Comparison of ENCODE assay signal across 21 cellular contexts in the genomic region with DNA sequence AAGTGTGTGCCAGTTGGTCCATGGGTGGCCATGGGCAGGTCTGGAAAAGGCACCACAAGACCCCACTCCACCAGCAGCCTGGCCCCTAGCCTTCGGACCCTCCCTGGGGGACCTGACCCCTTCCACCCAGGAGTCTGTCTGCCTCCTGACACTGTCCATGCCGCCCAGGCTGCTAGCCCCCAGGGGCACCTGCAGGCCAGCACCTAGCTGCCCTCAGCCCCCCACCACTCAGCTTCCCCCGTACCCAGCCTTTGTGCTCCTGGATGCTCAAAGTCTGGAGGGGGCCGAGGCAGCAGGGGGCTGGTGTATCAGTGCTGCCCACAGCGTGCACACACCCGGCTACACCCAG. TPM values are rescaled to one million over a fixed set of nuclear protein-coding genes. Genes with fewer than 3 reads are reported as not detected.
A peak's percentile ranks its signal among the peaks of the same experiment; 100 is the strongest.
DNase-seq lines count a peak whose midpoint lies in the region; ATAC-seq and TF ChIP-seq lines count a peak whose summit lies in the region.
"Had no signal": no experiment of that assay in that cellular context is flagged by ENCODE, and none has a peak within 500 bp of the region (broad histone marks: within the 10 kb centered on the region; RNA-seq: fewer than 3 reads in every experiment).

No MANE protein-coding gene starts in this region.

- peak overlapping the region; percentile 58 for H4K91ac ChIP-seq in mesenchymal stem cell (ENCODE audit: low read length)

- H4K8ac ChIP-seq in mesenchymal stem cell (ENCODE audit: low read length): no peak overlapping the region

- H3K36me3 ChIP-seq in left ventricle myocardium inferior: no peaks in the 10 kb centered on the region
- H3K36me3 ChIP-seq in mesenchymal stem cell (ENCODE audit: control insufficient read depth in 1 of 2, insufficient read depth in 2 of 2, low read depth in 1 of 2, low read length in 2 of 2): no peaks in the 10 kb centered on the region
- H3K36me3 ChIP-seq in upper lobe of right lung: no peaks in the 10 kb centered on the region
- H3K36me3 ChIP-seq: left lung, Peyer's patch, thoracic aorta had no signal

- TF ChIP-seq CTCF in left ventricle myocardium inferior (IDR thresholded peaks at IDR 0.05; ENCODE audit: borderline replicate concordance) (no peak), dorsolateral prefrontal cortex (IDR thresholded peaks at IDR 0.05 in 54 of 56, conservative IDR thresholded peaks at IDR 0.05 in 2 of 56; ENCODE audit: low read depth in 1 of 56, partially characterized antibody in 56 of 56) (no peak), upper lobe of right lung (IDR thresholded peaks at IDR 0.05) (no peak)

- H2BK15ac ChIP-seq in mesenchymal stem cell (ENCODE audit: low read depth, poor library complexity, severe bottlenecking): no peak overlapping the region

- H3K23ac ChIP-seq in mesenchymal stem cell (ENCODE audit: low read length in 2 of 2): no peak overlapping the region

- H3K14ac ChIP-seq in mesenchymal stem cell (ENCODE audit: low read length in 2 of 2): no peak overlapping the region

- WGBS in right cardiac atrium: 74% methylated on average over 6 of the region's 6 CpGs
- 94% methylated on average over 6 of the region's 6 CpGs for WGBS in mesenchymal stem cell

- H3K27ac ChIP-seq in right cardiac atrium (ENCODE audit: low read length) (no peak overlapping the region), left ventricle myocardium inferior (replicated peaks) (no peak overlapping the region), dorsolateral prefrontal cortex (peak overlapping the region in 58 of 59 donors; percentile 29 to 94 (median 82)), mesenchymal stem cell (ENCODE audit: low read length, poor library complexity, severe bottlenecking) (no peak overlapping the region), upper lobe of right lung (no peak overlapping the region)
- H3K27ac ChIP-seq: body of pancreas, C4-2B, left lung, thoracic aorta had no signal

- no peak overlapping the region for H3K4ac ChIP-seq in mesenchymal stem cell (ENCODE audit: low read depth in 1 of 2, low read length in 2 of 2)

- H3K9ac ChIP-seq in mesenchymal stem cell (ENCODE audit: low read length): peak overlapping the region; percentile 63

- H3K27me3 ChIP-seq in right cardiac atrium (ENCODE audit: control insufficient read depth, insufficient read depth) (no peaks in the 10 kb centered on the region), left ventricle myocardium inferior (ENCODE audit: low read depth) (peaks cover 91% of the 10 kb centered on the region), dorsolateral prefrontal cortex (peaks cover 0 to 25% (median 0%) of the 10 kb centered on the region in 45 donors), mesenchymal stem cell (ENCODE audit: control insufficient read depth in 1 of 2, insufficient read depth in 1 of 2, low read length in 2 of 2) (peaks cover 0 to 33% of the 10 kb centered on the region in 2 experiments), upper lobe of right lung (peaks cover 35% of the 10 kb centered on the region)
- H3K27me3 ChIP-seq: body of pancreas, Peyer's patch had no signal

- H3K4me2 ChIP-seq in mesenchymal stem cell (ENCODE audit: low read length, poor library complexity, severe bottlenecking): no peak overlapping the region

- peak overlapping the region; percentile 9 to 63 for H3K18ac ChIP-seq in mesenchymal stem cell (ENCODE audit: low read depth in 1 of 2, low read length in 2 of 2)

- no peak overlapping the region for H2BK5ac ChIP-seq in mesenchymal stem cell (ENCODE audit: low read depth, low read length, poor library complexity, severe bottlenecking)

- H2BK120ac ChIP-seq in mesenchymal stem cell (ENCODE audit: low read depth, low read length): no peak overlapping the region

- no peak overlapping the region for H2AK5ac ChIP-seq in mesenchymal stem cell (ENCODE audit: low read length, severe bottlenecking)

- no peak overlapping the region for H2AFZ ChIP-seq in mesenchymal stem cell (ENCODE audit: low read depth, low read length)

- H3K4me1 ChIP-seq in right cardiac atrium (ENCODE audit: control insufficient read depth, insufficient read depth, low read length): no peaks in the 10 kb centered on the region
- H3K4me1 ChIP-seq in left ventricle myocardium inferior: peaks cover 10% of the 10 kb centered on the region
- H3K4me1 ChIP-seq in mesenchymal stem cell (ENCODE audit: control insufficient read depth, insufficient read depth, low read depth, low read length): peaks cover 3% of the 10 kb centered on the region
- H3K4me1 ChIP-seq in upper lobe of right lung: peaks cover 15% of the 10 kb centered on the region
- H3K4me1 ChIP-seq: body of pancreas had no signal

- ATAC-seq in right cardiac atrium (peak; percentile 18 to 39), upper lobe of right lung (peak; percentile 6)

- H3K79me1 ChIP-seq in mesenchymal stem cell (replicated peaks; ENCODE audit: low read length, poor library complexity, severe bottlenecking): no peaks in the 10 kb centered on the region

- H3K4me3 ChIP-seq in right cardiac atrium (ENCODE audit: low read length): no peak overlapping the region
- no peak overlapping the region for H3K4me3 ChIP-seq in left ventricle myocardium inferior
- peak overlapping the region in 55 of 59 donors; percentile 22 to 71 (median 60) for H3K4me3 ChIP-seq in dorsolateral prefrontal cortex
- peak overlapping the region in 1 of 2 experiments; percentile 79 for H3K4me3 ChIP-seq in mesenchymal stem cell (ENCODE audit: insufficient read depth in 1 of 2, low read depth in 1 of 2, low read length in 2 of 2)
- no peak overlapping the region for H3K4me3 ChIP-seq in upper lobe of right lung
- H3K4me3 ChIP-seq: body of pancreas had no signal

- no peaks in the 10 kb centered on the region for H3K9me3 ChIP-seq in right cardiac atrium (ENCODE audit: control insufficient read depth, low read length)
- H3K9me3 ChIP-seq in left ventricle myocardium inferior (replicated peaks): no peaks in the 10 kb centered on the region
- H3K9me3 ChIP-seq in mesenchymal stem cell (ENCODE audit: control insufficient read depth, low read length): no peaks in the 10 kb centered on the region
- no peaks in the 10 kb centered on the region for H3K9me3 ChIP-seq in upper lobe of right lung
- H3K9me3 ChIP-seq: body of pancreas, left lung, Peyer's patch, thoracic aorta had no signal

- H2BK12ac ChIP-seq in mesenchymal stem cell (ENCODE audit: low read length in 2 of 2): peak overlapping the region in 1 of 2 experiments; percentile 79

- DNase-seq in right cardiac atrium (no peak), left ventricle myocardium inferior (no peak), dorsolateral prefrontal cortex (no peak), mesenchymal stem cell (no peak), upper lobe of right lung (no peak), hypothalamus (lab: John Stamatoyannopoulos, UW) (no peak), kidney tubule cell (ENCODE audit: low spot score) (no peak), dedifferentiated amniotic fluid mesenchymal stem cell (ENCODE audit: extremely low spot score) (no peak)
- DNase-seq: activated CD4-positive, CD25-positive, alpha-beta regulatory T cell had no signal

- intact Hi-C loops in right cardiac atrium (cut with DNase I): loop anchor here in 3 of 4 donors (10.0 kb wide), 2 partner anchors 119 to 129 kb away; no protein-coding TSS in a partner anchor
- intact Hi-C loops in left ventricle myocardium inferior (cut with micrococcal nuclease): no loop called here
- intact Hi-C loops in dorsolateral prefrontal cortex (cut with DNase I): loop anchor here (5.0 to 10.0 kb wide), 3 partner anchors 117 to 329 kb away; no protein-coding TSS in a partner anchor
- intact Hi-C loops in upper lobe of right lung (cut with DNase I): no loop called here

RNA-seq across cellular contexts. Expression of gene OR10G7, which starts 34.3 kb away (rescaled TPM):
- total RNA-seq in right cardiac atrium: not detected
- polyA plus RNA-seq in right cardiac atrium: not detected
- total RNA-seq in left ventricle myocardium inferior: not detected
- total RNA-seq in dorsolateral prefrontal cortex: not detected
- polyA plus RNA-seq in mesenchymal stem cell (2013, experiment 1 of 2): not detected
- not detected for polyA plus RNA-seq in mesenchymal stem cell (2013, experiment 2 of 2)
- not detected for total RNA-seq in upper lobe of right lung
- total RNA-seq: body of pancreas, dermis microvascular lymphatic vessel endothelial cell, G401, glomerular endothelial cell, left lung, myocyte, NCI-H460, osteoblast, Peyer's patch, thoracic aorta had no signal
- polyA plus RNA-seq: esophagus had no signal

RNA-seq across cellular contexts. Expression of gene VWA5A, which starts 39.8 kb away (rescaled TPM):
- total RNA-seq in right cardiac atrium: 1 to 10 TPM; 4.3 to 7.1 (median 6.2) TPM
- 3.1 TPM for polyA plus RNA-seq in right cardiac atrium
- total RNA-seq in left ventricle myocardium inferior: 4.6 TPM
- total RNA-seq in dorsolateral prefrontal cortex: 10 to 100 TPM; 12.2 to 47.8 (median 20.6) TPM
- 88.3 TPM for polyA plus RNA-seq in mesenchymal stem cell (2013, experiment 1 of 2)
- 87.8 TPM for polyA plus RNA-seq in mesenchymal stem cell (2013, experiment 2 of 2)
- 42.0 TPM for total RNA-seq in upper lobe of right lung

RNA-seq across cellular contexts. Expression of gene OR10G8, which starts 48.9 kb away (rescaled TPM):
- not detected for total RNA-seq in right cardiac atrium
- not detected for polyA plus RNA-seq in right cardiac atrium
- total RNA-seq in left ventricle myocardium inferior: not detected
- under 1 TPM in 2 of 120 experiments, not detected in 118; 0.39 to 0.46 TPM for total RNA-seq in dorsolateral prefrontal cortex
- not detected for polyA plus RNA-seq in mesenchymal stem cell (2013, experiment 1 of 2)
- not detected for polyA plus RNA-seq in mesenchymal stem cell (2013, experiment 2 of 2)
- total RNA-seq in upper lobe of right lung: not detected
- total RNA-seq: body of pancreas, dermis microvascular lymphatic vessel endothelial cell, G401, glomerular endothelial cell, left lung, myocyte, NCI-H460, osteoblast, Peyer's patch, thoracic aorta had no signal
- polyA plus RNA-seq: esophagus had no signal

RNA-seq across cellular contexts. Expression of gene OR10G9, which starts 52.7 kb away (rescaled TPM):
- total RNA-seq in right cardiac atrium: not detected
- not detected for polyA plus RNA-seq in right cardiac atrium
- not detected for total RNA-seq in left ventricle myocardium inferior
- 1 to 10 TPM in 1 of 120 experiments, under 1 TPM in 1, not detected in 118; 0.63 to 1.3 TPM for total RNA-seq in dorsolateral prefrontal cortex
- not detected for polyA plus RNA-seq in mesenchymal stem cell (2013, experiment 1 of 2)
- polyA plus RNA-seq in mesenchymal stem cell (2013, experiment 2 of 2): not detected
- not detected for total RNA-seq in upper lobe of right lung
- total RNA-seq: body of pancreas, dermis microvascular lymphatic vessel endothelial cell, G401, glomerular endothelial cell, left lung, myocyte, NCI-H460, osteoblast, Peyer's patch, thoracic aorta had no signal
- polyA plus RNA-seq: esophagus had no signal

Comparison
In these comparisons a context has a peak if more than half of its experiments do, and no peak if none do; other contexts are left out.
1. intact Hi-C loops: an anchor here in right cardiac atrium (10.0 kb wide) and dorsolateral prefrontal cortex (5.0 to 10.0 kb wide); none called in left ventricle myocardium inferior and upper lobe of right lung.
2. H3K27ac ChIP-seq: peak in dorsolateral prefrontal cortex (58 of 59); none in right cardiac atrium (single experiment), left ventricle myocardium inferior (single experiment), mesenchymal stem cell (single experiment) and upper lobe of right lung (single experiment).
3. H3K4me3 ChIP-seq: peak in dorsolateral prefrontal cortex (55 of 59); none in right cardiac atrium (single experiment), left ventricle myocardium inferior (single experiment) and upper lobe of right lung (single experiment).